In the genomic region with DNA sequence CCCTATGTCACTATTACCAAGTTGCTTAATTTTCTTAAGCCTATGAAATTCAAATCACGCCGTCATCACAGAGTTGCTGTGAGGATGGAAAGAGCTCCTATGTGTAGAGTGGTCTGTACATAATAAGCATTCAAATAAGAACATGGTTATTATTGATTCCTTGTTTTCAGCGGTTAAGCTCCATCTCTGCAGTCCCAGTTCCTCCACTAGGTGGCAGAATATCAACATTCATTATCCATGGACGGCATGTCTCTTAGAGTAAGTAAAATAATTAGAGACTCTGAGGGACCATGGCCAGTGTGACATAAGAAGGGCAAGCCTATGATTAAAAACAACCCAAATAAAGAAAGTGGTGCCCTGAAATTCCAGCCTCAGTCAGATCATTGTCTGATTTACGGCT, we compare ENCODE assay signal across 9 cellular contexts.
DNase-seq lines count a peak whose midpoint lies in the region; ATAC-seq, FAIRE-seq and TF ChIP-seq lines count a peak whose summit lies in the region.
"Had no signal": no experiment of that assay in that cellular context is flagged by ENCODE, and none has a peak within 500 bp of the region (broad histone marks: within the 10 kb centered on the region; RNA-seq: fewer than 3 reads in every experiment).

No MANE protein-coding gene starts in this region.

- TF ChIP-seq POLR2A in NB4 (IDR thresholded peaks at IDR 0.05; ENCODE audit: extremely low read depth, insufficient read length) (no peak), endothelial cell of umbilical vein (IDR thresholded peaks at IDR 0.05; ENCODE audit: low read depth, low read length) (no peak)

- no peaks in the 10 kb centered on the region for H4K20me1 ChIP-seq in endothelial cell of umbilical vein (replicated peaks; ENCODE audit: control insufficient read depth, extremely low read depth, insufficient read depth, low read length)

- no peaks in the 10 kb centered on the region for H3K36me3 ChIP-seq in endothelial cell of umbilical vein (ENCODE audit: control insufficient read depth in 2 of 2, extremely low read depth in 1 of 2, insufficient read depth in 2 of 2, low read length in 2 of 2)

- FAIRE-seq in endothelial cell of umbilical vein (lab: Jason Lieb, UNC): peak; percentile 79

- H3K4me2 ChIP-seq in endothelial cell of umbilical vein (ENCODE audit: insufficient read depth, low read length): no peak overlapping the region

- POLR2A ChIA-PET in AG04450 (lab: Yijun Ruan, JAX): no interaction called here
- POLR2A ChIA-PET in endothelial cell of umbilical vein (lab: Charles Lee): no interaction called here

- H3K9ac ChIP-seq in endothelial cell of umbilical vein (replicated peaks; ENCODE audit: extremely low read depth, insufficient read depth, low read length): no peak overlapping the region

- H3K4me1 Mint-ChIP-seq in naive B cell: peaks cover 0 to 3% (median 0%) of the 10 kb centered on the region in 3 donors
- peaks cover 2% of the 10 kb centered on the region for H3K4me1 Mint-ChIP-seq in T-helper 17 cell

- ATAC-seq in SK-N-SH treated with all-trans-retinoic acid at 6 μM for 48 hours (peak; percentile 88), naive B cell (ENCODE audit: low read depth in 2 of 2) (no peak), T-helper 17 cell (no peak)

- H3K27ac Mint-ChIP-seq in naive B cell (no peak overlapping the region), T-helper 17 cell (no peak overlapping the region)

- DNase-seq in AG04450 (ENCODE audit: low read depth, low spot score) (peak; percentile 7), NB4 (ENCODE audit: low read depth) (peak; percentile 46), endothelial cell of umbilical vein (ENCODE audit: low read depth, low spot score) (peak; percentile 62), naive B cell (peak; percentile 11), OCI-M2 (lab: John Stamatoyannopoulos, UW; ENCODE audit: unreplicated experiment) (no peak), T-helper 17 cell (no peak)

- H3K9me3 ChIP-seq in AG04450 (ENCODE audit: control insufficient read depth, insufficient read depth, low read length) (no peaks in the 10 kb centered on the region), endothelial cell of umbilical vein (replicated peaks; ENCODE audit: control insufficient read depth, insufficient read depth, low read length) (no peaks in the 10 kb centered on the region), T-helper 17 cell (ENCODE audit: control insufficient read depth, low read length, poor library complexity, severe bottlenecking) (no peaks in the 10 kb centered on the region)

- intact Hi-C loops in endothelial cell of umbilical vein (cut with micrococcal nuclease): loop anchor here (1.0 to 5.0 kb wide), 3 partner anchors 295 to 448 kb away; no protein-coding TSS in a partner anchor

- H3K4me3 Mint-ChIP-seq in naive B cell: no peak overlapping the region
- H3K4me3 Mint-ChIP-seq in T-helper 17 cell: no peak overlapping the region

- no peaks in the 10 kb centered on the region for H3K9me1 ChIP-seq in endothelial cell of umbilical vein (replicated peaks; ENCODE audit: control insufficient read depth, extremely low read depth, insufficient read depth, low read length)

- H3K79me2 ChIP-seq in endothelial cell of umbilical vein (ENCODE audit: control insufficient read depth, insufficient read depth, low read length): no peaks in the 10 kb centered on the region

- no peak overlapping the region for H2AFZ ChIP-seq in endothelial cell of umbilical vein (ENCODE audit: low read depth, low read length)

- no peaks in the 10 kb centered on the region for H3K4me1 ChIP-seq in endothelial cell of umbilical vein (ENCODE audit: control insufficient read depth, extremely low read depth, insufficient read depth, low read length)

- H3K27me3 Mint-ChIP-seq in naive B cell (peaks cover 0 to 7% (median 0%) of the 10 kb centered on the region in 3 donors), T-helper 17 cell (peaks cover 6% of the 10 kb centered on the region)

- H3K27ac ChIP-seq in AG04450 (ENCODE audit: low read depth, low read length) (no peak overlapping the region), endothelial cell of umbilical vein (ENCODE audit: insufficient read depth, low read depth, low read length) (no peak overlapping the region)
- H3K27ac ChIP-seq: epithelial cell of prostate had no signal

- CTCF ChIA-PET in AG04450 (lab: Charles Lee): interaction anchor here (0.6 to 4.3 kb wide), 16 partner anchors 9 to 495 kb away, joined by 3 to 40 read pairs (median 4); a partner anchor contains a TSS
- CTCF ChIA-PET in endothelial cell of umbilical vein (lab: Charles Lee): interaction anchor here (0.6 to 4.5 kb wide), 21 partner anchors 10 to 570 kb away, joined by 3 to 39 read pairs (median 5); no protein-coding TSS in a partner anchor

- TF ChIP-seq CTCF in AG04450 (IDR thresholded peaks at IDR 0.05; ENCODE audit: low read depth, low read length) (peak; percentile 64), GM12875 (IDR thresholded peaks at IDR 0.05; ENCODE audit: borderline replicate concordance, insufficient read depth, low read depth, low read length) (peak; percentile 68; the same call in 1 of the 2 replicates), NB4 (IDR thresholded peaks at IDR 0.05; ENCODE audit: low read depth, low read length) (peak; percentile 55), endothelial cell of umbilical vein (IDR thresholded peaks at IDR 0.05; ENCODE audit: extremely low read depth in 1 of 2, insufficient read depth in 1 of 2, low read depth in 1 of 2, low read length in 2 of 2) (peak; percentile 36)

- dilution Hi-C loops in endothelial cell of umbilical vein (cut with MboI; ENCODE audit: extremely low pct_ligation_motif_present, low sequenced_read_pairs): no loop called here

- no TSS peak for BruUV-seq in endothelial cell of umbilical vein (replicated peaks; lab: Mats Ljungman, UMichigan)

- H3K9me3 Mint-ChIP-seq in naive B cell: no peaks in the 10 kb centered on the region

- no peaks in the 10 kb centered on the region for H3K36me3 Mint-ChIP-seq in naive B cell
- no peaks in the 10 kb centered on the region for H3K36me3 Mint-ChIP-seq in T-helper 17 cell (ENCODE audit: low read depth)

- H3K4me3 ChIP-seq in AG04450 (ENCODE audit: low read depth, low read length) (no peak overlapping the region), GM12875 (ENCODE audit: low read depth, low read length) (no peak overlapping the region), NB4 (ENCODE audit: low read depth, low read length) (no peak overlapping the region), endothelial cell of umbilical vein (replicated peaks in 1 of 3; ENCODE audit: insufficient read depth in 1 of 3, low read depth in 1 of 3, low read length in 3 of 3) (no peak overlapping the region)

- H3K27me3 ChIP-seq in AG04450 (ENCODE audit: control insufficient read depth, insufficient read depth, low read length): no peaks in the 10 kb centered on the region
- H3K27me3 ChIP-seq in endothelial cell of umbilical vein (ENCODE audit: control insufficient read depth in 2 of 2, insufficient read depth in 2 of 2, low read length in 2 of 2): no peaks in the 10 kb centered on the region

TF ChIP-seq in SK-N-SH treated with all-trans-retinoic acid at 6 μM for 48 hours, 23 proteins besides CTCF, POLR2A, EP300 and RAD21 (continues in another document):
- TF ChIP-seq ISL1 (CRISPR knock-in tag; IDR thresholded peaks at IDR 0.05) (no peak), ZNF8 (CRISPR knock-in tag; IDR thresholded peaks at IDR 0.05) (no peak), BACH2 (CRISPR knock-in tag; IDR thresholded peaks at IDR 0.05; ENCODE audit: borderline replicate concordance) (no peak), ZFP30 (CRISPR knock-in tag; IDR thresholded peaks at IDR 0.05) (no peak), OSR1 (CRISPR knock-in tag; IDR thresholded peaks at IDR 0.05) (no peak), PPARA (CRISPR knock-in tag; IDR thresholded peaks at IDR 0.05; ENCODE audit: borderline replicate concordance) (no peak), TCF4 (CRISPR knock-in tag; IDR thresholded peaks at IDR 0.05; ENCODE audit: borderline replicate concordance) (no peak), GLIS3 (CRISPR knock-in tag; IDR thresholded peaks at IDR 0.05) (no peak), ESRRG (CRISPR knock-in tag; IDR thresholded peaks at IDR 0.05) (no peak)
- TF ChIP-seq, protein P1, sequence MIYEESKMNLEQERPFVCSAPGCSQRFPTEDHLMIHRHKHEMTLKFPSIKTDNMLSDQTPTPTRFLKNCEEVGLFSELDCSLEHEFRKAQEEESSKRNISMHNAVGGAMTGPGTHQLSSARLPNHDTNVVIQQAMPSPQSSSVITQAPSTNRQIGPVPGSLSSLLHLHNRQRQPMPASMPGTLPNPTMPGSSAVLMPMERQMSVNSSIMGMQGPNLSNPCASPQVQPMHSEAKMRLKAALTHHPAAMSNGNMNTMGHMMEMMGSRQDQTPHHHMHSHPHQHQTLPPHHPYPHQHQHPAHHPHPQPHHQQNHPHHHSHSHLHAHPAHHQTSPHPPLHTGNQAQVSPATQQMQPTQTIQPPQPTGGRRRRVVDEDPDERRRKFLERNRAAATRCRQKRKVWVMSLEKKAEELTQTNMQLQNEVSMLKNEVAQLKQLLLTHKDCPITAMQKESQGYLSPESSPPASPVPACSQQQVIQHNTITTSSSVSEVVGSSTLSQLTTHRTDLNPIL (CRISPR knock-in tag; IDR thresholded peaks at IDR 0.05; ENCODE audit: low read depth): no peak

TF ChIP-seq in endothelial cell of umbilical vein, 7 proteins besides CTCF, POLR2A, EP300 and RAD21:
- TF ChIP-seq, protein P2, sequence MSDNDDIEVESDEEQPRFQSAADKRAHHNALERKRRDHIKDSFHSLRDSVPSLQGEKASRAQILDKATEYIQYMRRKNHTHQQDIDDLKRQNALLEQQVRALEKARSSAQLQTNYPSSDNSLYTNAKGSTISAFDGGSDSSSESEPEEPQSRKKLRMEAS (IDR thresholded peaks at IDR 0.05; ENCODE audit: insufficient read depth, insufficient read length): no peak
- TF ChIP-seq POLR2AphosphoS5 (IDR thresholded peaks at IDR 0.05; ENCODE audit: insufficient read depth, low read depth, low read length) (no peak), JUN (IDR thresholded peaks at IDR 0.05; ENCODE audit: borderline replicate concordance, insufficient read depth, insufficient read length, low read depth) (no peak), FOS (IDR thresholded peaks at IDR 0.05; ENCODE audit: borderline replicate concordance, insufficient read depth, low read length) (no peak), MYC (IDR thresholded peaks at IDR 0.05; ENCODE audit: low read depth, low read length) (no peak), EZH2 (IDR thresholded peaks at IDR 0.05; ENCODE audit: borderline replicate concordance, low read depth, low read length, severe bottlenecking) (no peak), GATA2 (IDR thresholded peaks at IDR 0.05; ENCODE audit: insufficient read depth, insufficient read length, low read depth, low read length) (no peak)

Comparison
In these comparisons a context has a peak if more than half of its experiments do, and no peak if none do; other contexts are left out.
1. DNase-seq: peak in AG04450 (single experiment), NB4 (single experiment), endothelial cell of umbilical vein (single experiment) and naive B cell (single experiment); none in OCI-M2 (single experiment) and T-helper 17 cell (0 of 3).
2. Peak in every context shown above with its lines, with median percentiles within 50 percentile points of each other: CTCF ChIP-seq.